31 cellular contexts compared by ENCODE assay signal in genomic region chr4:182855877-182856276, GRCh38.
"Had no signal": no experiment of that assay in that cellular context is flagged by ENCODE, and none has a peak within 500 bp of the region (broad histone marks: within the 10 kb centered on the region; RNA-seq: fewer than 3 reads in every experiment).

No MANE protein-coding gene starts in this region.

- H3K27me3 ChIP-seq: adrenal gland, body of pancreas, colonic mucosa, dorsolateral prefrontal cortex had no signal

- H3K27me3 Mint-ChIP-seq: activated CD8-positive, alpha-beta T cell treated with anti-CD3 and anti-CD28 coated beads for 36 hours; activated naive CD4-positive, alpha-beta T cell treated with anti-CD3 and anti-CD28 coated beads, Interleukin-2, amount 50 U/mL, for 24 hours; activated naive CD8-positive, alpha-beta T cell treated with anti-CD3 and anti-CD28 coated beads for 36 hours; activated T-helper 17 cell treated with anti-CD3 and anti-CD28 coated beads, Interleukin-2, amount 50 U/mL, for 72 hours; dendritic cell treated with granulocyte-macrophage colony-stimulating factor and Interleukin-4, amounts not matched to agents 40 ng/mL and 50 ng/mL, for 4 days; T-helper 17 cell had no signal

- H3K4me3 ChIP-seq: adrenal gland, body of pancreas, colonic mucosa, dorsolateral prefrontal cortex had no signal

- ATAC-seq: activated CD8-positive, alpha-beta T cell treated with anti-CD3 and anti-CD28 coated beads for 36 hours; activated naive CD8-positive, alpha-beta T cell treated with anti-CD3 and anti-CD28 coated beads, Interleukin-2, amount 50 U/mL, for 24 hours; activated T-cell treated with anti-CD3 and anti-CD28 coated beads, Interleukin-2, amount 50 U/mL, for 4 hours; activated T-helper 17 cell treated with anti-CD3 and anti-CD28 coated beads, Interleukin-2, amount 50 U/mL, for 72 hours; body of pancreas; esophagus mucosa; T-helper 17 cell had no signal

- H3K9me3 Mint-ChIP-seq: activated naive CD4-positive, alpha-beta T cell treated with anti-CD3 and anti-CD28 coated beads, Interleukin-2, amount 50 U/mL, for 24 hours; T-helper 2 cell treated with Interferon-gamma antibody and Interleukin-4, amounts not matched to agents 5 μg/mL and 100 μg/mL, for 36 hours had no signal

- H3K27ac Mint-ChIP-seq: activated B cell treated with CpG ODN at 0.5 μM for 24 hours; activated CD8-positive, alpha-beta T cell treated with anti-CD3 and anti-CD28 coated beads for 36 hours; activated naive CD4-positive, alpha-beta T cell treated with anti-CD3 and anti-CD28 coated beads for 36 hours; activated naive CD4-positive, alpha-beta T cell treated with anti-CD3 and anti-CD28 coated beads, Interleukin-2, amount 50 U/mL, for 24 hours; activated naive CD8-positive, alpha-beta T cell treated with anti-CD3 and anti-CD28 coated beads for 36 hours; activated naive CD8-positive, alpha-beta T cell treated with anti-CD3 and anti-CD28 coated beads, Interleukin-2, amount 50 U/mL, for 24 hours; activated T-helper 17 cell treated with anti-CD3 and anti-CD28 coated beads, Interleukin-2, amount 50 U/mL, for 72 hours; dendritic cell treated with granulocyte-macrophage colony-stimulating factor and Interleukin-4, amounts not matched to agents 40 ng/mL and 50 ng/mL, for 4 days; endodermal cell; T-helper 17 cell; T-helper 2 cell treated with Interferon-gamma antibody and Interleukin-4, amounts not matched to agents 5 μg/mL and 100 μg/mL, for 36 hours had no signal

- H3K9me3 ChIP-seq: adrenal gland, colonic mucosa had no signal

- H3K4me1 ChIP-seq: adrenal gland, body of pancreas, colonic mucosa had no signal

- FAIRE-seq: frontal cortex had no signal

- H3K36me3 ChIP-seq: adrenal gland, colonic mucosa, WERI-Rb-1 had no signal

- H3K4me3 Mint-ChIP-seq: activated B cell treated with CpG ODN at 0.5 μM for 24 hours; activated CD8-positive, alpha-beta T cell treated with anti-CD3 and anti-CD28 coated beads for 36 hours; activated naive CD4-positive, alpha-beta T cell treated with anti-CD3 and anti-CD28 coated beads for 36 hours; activated naive CD4-positive, alpha-beta T cell treated with anti-CD3 and anti-CD28 coated beads, Interleukin-2, amount 50 U/mL, for 24 hours; activated naive CD8-positive, alpha-beta T cell treated with anti-CD3 and anti-CD28 coated beads for 36 hours; activated naive CD8-positive, alpha-beta T cell treated with anti-CD3 and anti-CD28 coated beads, Interleukin-2, amount 50 U/mL, for 24 hours; activated T-cell treated with anti-CD3 and anti-CD28 coated beads, Interleukin-2, amount 50 U/mL, for 4 hours; activated T-helper 17 cell treated with anti-CD3 and anti-CD28 coated beads, Interleukin-2, amount 50 U/mL, for 72 hours; dendritic cell treated with granulocyte-macrophage colony-stimulating factor and Interleukin-4, amounts not matched to agents 40 ng/mL and 50 ng/mL, for 4 days; endodermal cell; T-helper 17 cell; T-helper 2 cell treated with Interferon-gamma antibody and Interleukin-4, amounts not matched to agents 5 μg/mL and 100 μg/mL, for 36 hours had no signal

- DNase-seq: activated B cell treated with CpG ODN at 0.5 μM for 24 hours; activated CD4-positive, alpha-beta T cell treated with anti-CD3 and anti-CD28 coated beads for 1 hour; activated CD4-positive, alpha-beta T cell treated with anti-CD3 and anti-CD28 coated beads for 4 hours; activated CD4-positive, alpha-beta T cell treated with anti-CD3 and anti-CD28 coated beads, Interleukin-2, amount 50 U/mL, for 1 hour; activated CD4-positive, alpha-beta T cell treated with anti-CD3 and anti-CD28 coated beads, Interleukin-2, amount 50 U/mL, for 48 hours; activated CD8-positive, alpha-beta memory T cell treated with anti-CD3 and anti-CD28 coated beads for 24 hours; activated CD8-positive, alpha-beta T cell treated with anti-CD3 and anti-CD28 coated beads for 36 hours; activated naive CD4-positive, alpha-beta T cell treated with anti-CD3 and anti-CD28 coated beads for 36 hours; activated naive CD8-positive, alpha-beta T cell treated with anti-CD3 and anti-CD28 coated beads for 36 hours; activated naive CD8-positive, alpha-beta T cell treated with anti-CD3 and anti-CD28 coated beads, Interleukin-2, amount 50 U/mL, for 24 hours; activated T-cell treated with anti-CD3 and anti-CD28 coated beads, Interleukin-2, amount 50 U/mL, for 4 hours; adrenal gland; amygdala; body of pancreas; caudate nucleus; colonic mucosa; effector memory CD4-positive, alpha-beta T cell; endodermal cell; foreskin fibroblast; head of caudate nucleus; T-helper 1 cell; T-helper 17 cell; T1000; WERI-Rb-1 had no signal

- H3K27ac ChIP-seq: adrenal gland, body of pancreas, colonic mucosa, dorsolateral prefrontal cortex, WERI-Rb-1 had no signal

- H3K4me1 Mint-ChIP-seq: activated B cell treated with CpG ODN at 0.5 μM for 24 hours; activated naive CD4-positive, alpha-beta T cell treated with anti-CD3 and anti-CD28 coated beads, Interleukin-2, amount 50 U/mL, for 24 hours; activated naive CD8-positive, alpha-beta T cell treated with anti-CD3 and anti-CD28 coated beads for 36 hours; activated naive CD8-positive, alpha-beta T cell treated with anti-CD3 and anti-CD28 coated beads, Interleukin-2, amount 50 U/mL, for 24 hours; activated T-helper 17 cell treated with anti-CD3 and anti-CD28 coated beads, Interleukin-2, amount 50 U/mL, for 72 hours; T-helper 17 cell had no signal
